Comparison of ENCODE assay signal across 1 cellular context in genomic region chr10:112448903-112449302, GRCh38.
TF ChIP-seq lines count a peak whose summit lies in the region.

No MANE protein-coding gene starts in this region.

TF ChIP-seq in HCT116, 20 proteins besides CTCF, POLR2A, EP300 and RAD21:
- no peak for TF ChIP-seq EGR1 (IDR thresholded peaks at IDR 0.05; ENCODE audit: low read depth)
- no peak for TF ChIP-seq JUND (IDR thresholded peaks at IDR 0.05)
- no peak for TF ChIP-seq REST (IDR thresholded peaks at IDR 0.05; ENCODE audit: low read depth)
- TF ChIP-seq FOSL1 (IDR thresholded peaks at IDR 0.05; ENCODE audit: low read depth): no peak
- TF ChIP-seq ZBTB33 (IDR thresholded peaks at IDR 0.05; ENCODE audit: extremely low read depth, insufficient replicate concordance, low read length): no peak
- TF ChIP-seq SIN3A (IDR thresholded peaks at IDR 0.05; ENCODE audit: low read depth): no peak
- no peak for TF ChIP-seq ZNF274 (IDR thresholded peaks at IDR 0.05; ENCODE audit: low read depth, low read length)
- TF ChIP-seq TCF7L2 (IDR thresholded peaks at IDR 0.05; ENCODE audit: borderline replicate concordance, extremely low read depth, insufficient read depth, insufficient read length): no peak
- no peak for TF ChIP-seq MAX (IDR thresholded peaks at IDR 0.05)
- TF ChIP-seq ZFX (IDR thresholded peaks at IDR 0.05): no peak
- TF ChIP-seq POLR2AphosphoS5 (IDR thresholded peaks at IDR 0.05; ENCODE audit: low read depth, low read length): no peak
